8 cellular contexts compared by ENCODE assay signal in genomic region chr12:42483534-42483857, GRCh38.
A peak's percentile ranks its signal among the peaks of the same experiment; 100 is the strongest.
DNase-seq lines count a peak whose midpoint lies in the region; ATAC-seq and TF ChIP-seq lines count a peak whose summit lies in the region.

No MANE protein-coding gene starts in this region.

- H3K4me1 ChIP-seq in MM.1S (ENCODE audit: low read length) (peaks cover 9% of the 10 kb centered on the region; the same call in 1 of the 2 replicates), iPS-18a (ENCODE audit: control insufficient read depth, low read depth, low read length) (peaks cover 61% of the 10 kb centered on the region)

- H3F3A ChIP-seq in MM.1S (ENCODE audit: insufficient read depth, low read length), result peaks cover 6% of the 10 kb centered on the region

- H3K4me2 ChIP-seq in MM.1S (ENCODE audit: low read depth, low read length), result peak overlapping the region; percentile 99

- peak; percentile 57 for DNase-seq in GM10266 (ENCODE audit: extremely low spot score)
- DNase-seq in MM.1S, result no peak
- no peak for DNase-seq in astrocyte of the cerebellum (ENCODE audit: low read depth)
- DNase-seq in stimulated activated CD4-positive, alpha-beta T cell treated with anti-CD3 and anti-CD28 coated beads, Interleukin-2, amount 100 ng/mL, for 4 hours (ENCODE audit: low read depth), result peak; percentile 18
- no peak for DNase-seq in NCI-H1105 (lab: John Stamatoyannopoulos, UW)
- DNase-seq in effector CD4-positive, alpha-beta T cell, result no peak

- TF ChIP-seq CTCF in GM10266 (IDR thresholded peaks at IDR 0.05; ENCODE audit: control insufficient read depth, insufficient read depth, low read depth, missing control alignments), result peak; percentile 0
- TF ChIP-seq CTCF in MM.1S (IDR thresholded peaks at IDR 0.05; ENCODE audit: low read length), result no peak
- TF ChIP-seq CTCF in astrocyte of the cerebellum (IDR thresholded peaks at IDR 0.05; ENCODE audit: low read depth, low read length, missing control alignments), result no peak

- H3K9me3 ChIP-seq in MM.1S (replicated peaks; ENCODE audit: insufficient read depth, low read length) (no peaks in the 10 kb centered on the region), iPS-18a (ENCODE audit: control insufficient read depth, low read depth, low read length) (no peaks in the 10 kb centered on the region)

- H3K27ac ChIP-seq in MM.1S (ENCODE audit: low read length) (no peak overlapping the region; the same call in 1 of the 2 replicates), iPS-18a (ENCODE audit: low read length) (peak overlapping the region; percentile 30)

- no peaks in the 10 kb centered on the region for H3K79me2 ChIP-seq in MM.1S (ENCODE audit: low read length)

- H3K9ac ChIP-seq in MM.1S (ENCODE audit: low read length), result peak overlapping the region; percentile 49; the same call in 1 of the 2 replicates
- H3K9ac ChIP-seq in iPS-18a (ENCODE audit: low read length), result peak overlapping the region; percentile 75

- H3K9me2 ChIP-seq in MM.1S (replicated peaks; ENCODE audit: insufficient read depth, low read length), result no peaks in the 10 kb centered on the region

- H3K4me3 ChIP-seq in MM.1S (ENCODE audit: low read length) (peak overlapping the region; percentile 84), astrocyte of the cerebellum (ENCODE audit: low read depth, low read length) (peak overlapping the region; percentile 66), iPS-18a (ENCODE audit: low read length) (peak overlapping the region; percentile 92)

- in situ Hi-C loops in astrocyte of the cerebellum (cut with HindIII; ENCODE audit: low sequenced_read_pairs), result loop anchor here (25.0 kb wide), 1 partner anchor 804 kb away; no protein-coding TSS in a partner anchor

- peak; percentile 25 for ATAC-seq in GM21737 (IDR thresholded peaks at IDR 0.05; ENCODE audit: unreplicated experiment)

- H3K36me3 ChIP-seq in MM.1S (replicated peaks; ENCODE audit: insufficient read depth, low read length), result no peaks in the 10 kb centered on the region
- peaks cover 16% of the 10 kb centered on the region for H3K36me3 ChIP-seq in iPS-18a (ENCODE audit: control insufficient read depth, low read depth, low read length)

- peak overlapping the region; percentile 31; the same call in 1 of the 2 replicates for H2AFZ ChIP-seq in MM.1S (ENCODE audit: low read length)

- no peaks in the 10 kb centered on the region for H4K20me1 ChIP-seq in MM.1S (ENCODE audit: insufficient read depth, low read length)

- H3K27me3 ChIP-seq in MM.1S (replicated peaks; ENCODE audit: insufficient read depth, low read length), result no peaks in the 10 kb centered on the region
- peaks cover 16% of the 10 kb centered on the region for H3K27me3 ChIP-seq in iPS-18a (ENCODE audit: control insufficient read depth, insufficient read depth, low read length)

Comparison
In these comparisons a context has a peak if more than half of its experiments do, and no peak if none do; other contexts are left out.
1. DNase-seq: peak in GM10266 (single experiment) and stimulated activated CD4-positive, alpha-beta T cell treated with anti-CD3 and anti-CD28 coated beads, Interleukin-2, amount 100 ng/mL, for 4 hours (single experiment); none in MM.1S (single experiment), astrocyte of the cerebellum (single experiment), NCI-H1105 (single experiment) and effector CD4-positive, alpha-beta T cell (single experiment).
2. Peak in every context shown above with its lines, with median percentiles within 50 percentile points of each other: H3K4me3 ChIP-seq.